Comparison of ENCODE assay signal across 13 cellular contexts in the genomic region with DNA sequence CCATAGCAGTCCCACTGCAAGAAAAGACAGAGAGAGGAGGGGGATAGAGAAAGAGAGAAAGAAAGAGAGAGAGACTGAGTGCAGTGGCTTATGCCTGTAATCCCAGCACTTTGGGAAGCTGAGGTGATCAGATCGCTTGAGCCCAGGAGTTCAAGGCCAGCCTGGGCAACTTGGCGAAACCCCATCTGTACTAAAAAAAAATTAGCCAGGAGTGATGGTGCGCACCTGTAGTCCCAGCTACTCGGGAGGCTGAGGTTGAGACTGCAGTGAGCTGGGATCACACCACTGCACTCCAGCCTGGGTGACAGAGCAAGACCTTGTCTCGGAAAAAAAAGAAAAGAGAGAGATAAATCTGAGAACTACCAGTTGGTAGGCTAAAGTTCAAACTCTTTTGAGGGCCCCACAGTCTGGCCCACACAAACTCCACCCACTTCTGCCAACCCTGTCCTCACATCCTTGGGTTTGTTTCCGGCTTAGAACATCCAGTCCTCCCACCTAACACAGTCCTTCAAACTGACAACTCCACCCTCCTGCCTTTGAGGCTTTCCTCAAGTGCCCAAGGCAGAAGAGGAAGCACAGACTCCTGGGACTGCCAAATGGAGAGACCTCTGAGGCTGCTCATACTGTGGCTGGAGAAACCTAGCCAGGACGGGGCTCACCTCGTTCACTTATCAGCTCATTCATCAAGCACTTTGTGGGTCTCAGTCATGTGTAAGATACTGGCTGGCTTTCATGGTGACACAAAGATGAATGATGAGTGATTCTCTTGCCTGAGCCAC. TPM values are rescaled to one million over a fixed set of nuclear protein-coding genes. Genes with fewer than 3 reads are reported as not detected.
DNase-seq lines count a peak whose midpoint lies in the region; ATAC-seq and TF ChIP-seq lines count a peak whose summit lies in the region.
"Had no signal": no experiment of that assay in that cellular context is flagged by ENCODE, and none has a peak within 500 bp of the region (broad histone marks: within the 10 kb centered on the region; RNA-seq: fewer than 3 reads in every experiment).

No MANE protein-coding gene starts in this region.

- TF ChIP-seq CTCF in nephron progenitor cell (IDR thresholded peaks at IDR 0.05) (no peak), sigmoid colon (IDR thresholded peaks at IDR 0.05) (no peak)

- H3K27me3 ChIP-seq in sigmoid colon, result no peaks in the 10 kb centered on the region
- H3K27me3 ChIP-seq: SJCRH30 had no signal

- no peak for DNase-seq in activated CD4-positive, CD25-positive, alpha-beta regulatory T cell (lab: John Stamatoyannopoulos, UW)
- no peak for DNase-seq in activated T-helper 2 cell treated with anti-CD3 and anti-CD28 coated beads, Interferon-gamma antibody, Interleukin-2, Interleukin-4, amounts not matched to agents 10 μg/mL and 5 μg/mL and 100 μg/mL, durations not matched to agents 14 hours and 24 hours and 36 hours (ENCODE audit: low spot score)
- DNase-seq in nephron progenitor cell (no peak), sigmoid colon (no peak), NCI-H2107 treated with DMSO at 0.1 percent for 48 hours (lab: John Stamatoyannopoulos, UW; ENCODE audit: unreplicated experiment) (no peak)
- DNase-seq in stimulated activated CD4-positive, alpha-beta T cell treated with anti-CD3 and anti-CD28 coated beads, Interleukin-12 subunit alpha, Interleukin-12 subunit beta, amount 100 ng/mL, for 4 hours, result no peak
- DNase-seq: MM.1S, NCI-H2171 treated with DMSO at 0.1 percent for 48 hours, SJCRH30 had no signal

- peaks cover 12% of the 10 kb centered on the region for H3K4me1 Mint-ChIP-seq in activated T-helper 2 cell treated with anti-CD3 and anti-CD28 coated beads, Interferon-gamma antibody, Interleukin-2, Interleukin-4, amounts not matched to agents 10 μg/mL and 5 μg/mL and 100 μg/mL, durations not matched to agents 14 hours and 24 hours and 36 hours (ENCODE audit: low read depth)
- peaks cover 12% of the 10 kb centered on the region for H3K4me1 Mint-ChIP-seq in nephron progenitor cell

- intact Hi-C loops in activated T-helper 2 cell treated with anti-CD3 and anti-CD28 coated beads, Interferon-gamma antibody, Interleukin-2, Interleukin-4, amounts not matched to agents 10 μg/mL and 5 μg/mL and 100 μg/mL, durations not matched to agents 14 hours and 24 hours and 36 hours (cut with micrococcal nuclease), result no loop called here
- intact Hi-C loops in sigmoid colon (cut with DNase I), result no loop called here

- TF ChIP-seq POLR2A in sigmoid colon (IDR thresholded peaks at IDR 0.05), result no peak

- H3K36me3 ChIP-seq in KOPT-K1 (ENCODE audit: insufficient read depth, low read length) (peaks cover 32% of the 10 kb centered on the region; the same call in 1 of the 2 replicates), sigmoid colon (no peaks in the 10 kb centered on the region)

- 75 to 77% methylated on average over 8 of the region's 8 CpGs for WGBS in sigmoid colon, 2 donors

- H3K9me3 ChIP-seq in KOPT-K1 (ENCODE audit: insufficient read depth, low read length, poor library complexity, severe bottlenecking) (no peaks in the 10 kb centered on the region), sigmoid colon (no peaks in the 10 kb centered on the region)
- H3K9me3 ChIP-seq: SJCRH30 had no signal

- H3K27ac Mint-ChIP-seq in activated T-helper 2 cell treated with anti-CD3 and anti-CD28 coated beads, Interferon-gamma antibody, Interleukin-2, Interleukin-4, amounts not matched to agents 10 μg/mL and 5 μg/mL and 100 μg/mL, durations not matched to agents 14 hours and 24 hours and 36 hours, result peak overlapping the region; percentile 62
- peak overlapping the region; percentile 67 for H3K27ac Mint-ChIP-seq in nephron progenitor cell

- TF ChIP-seq EP300 in sigmoid colon (IDR thresholded peaks at IDR 0.05), result no peak

- H3K9me3 Mint-ChIP-seq in activated T-helper 2 cell treated with anti-CD3 and anti-CD28 coated beads, Interferon-gamma antibody, Interleukin-2, Interleukin-4, amounts not matched to agents 10 μg/mL and 5 μg/mL and 100 μg/mL, durations not matched to agents 14 hours and 24 hours and 36 hours, result no peaks in the 10 kb centered on the region
- no peaks in the 10 kb centered on the region for H3K9me3 Mint-ChIP-seq in nephron progenitor cell

- H3K27ac ChIP-seq in KOPT-K1 (ENCODE audit: low read depth, low read length, poor library complexity, severe bottlenecking) (peak overlapping the region; percentile 63), sigmoid colon (no peak overlapping the region)
- H3K27ac ChIP-seq: SJCRH30, VCaP had no signal

- no peak overlapping the region for H3K4me3 ChIP-seq in sigmoid colon
- H3K4me3 ChIP-seq: SJCRH30 had no signal

- H3K4me1 ChIP-seq in sigmoid colon, result no peaks in the 10 kb centered on the region

- H3K27me3 Mint-ChIP-seq in activated T-helper 2 cell treated with anti-CD3 and anti-CD28 coated beads, Interferon-gamma antibody, Interleukin-2, Interleukin-4, amounts not matched to agents 10 μg/mL and 5 μg/mL and 100 μg/mL, durations not matched to agents 14 hours and 24 hours and 36 hours (ENCODE audit: low read depth), result no peaks in the 10 kb centered on the region
- H3K27me3 Mint-ChIP-seq in nephron progenitor cell (ENCODE audit: low read depth, poor library complexity), result peaks cover 7% of the 10 kb centered on the region

- peak; percentile 11 to 19 for ATAC-seq in activated CD4-positive, CD25-positive, alpha-beta regulatory T cell treated with anti-CD3 and anti-CD28 coated beads, Interleukin-2, amount 50 U/mL, for 24 hours
- ATAC-seq: HCT116 had no signal

- H3K36me3 Mint-ChIP-seq in activated T-helper 2 cell treated with anti-CD3 and anti-CD28 coated beads, Interferon-gamma antibody, Interleukin-2, Interleukin-4, amounts not matched to agents 10 μg/mL and 5 μg/mL and 100 μg/mL, durations not matched to agents 14 hours and 24 hours and 36 hours (ENCODE audit: low read depth), result peaks cover 12% of the 10 kb centered on the region
- no peaks in the 10 kb centered on the region for H3K36me3 Mint-ChIP-seq in nephron progenitor cell (ENCODE audit: low read depth)

- no peak overlapping the region for H3K4me3 Mint-ChIP-seq in activated T-helper 2 cell treated with anti-CD3 and anti-CD28 coated beads, Interferon-gamma antibody, Interleukin-2, Interleukin-4, amounts not matched to agents 10 μg/mL and 5 μg/mL and 100 μg/mL, durations not matched to agents 14 hours and 24 hours and 36 hours (ENCODE audit: low read depth)
- no peak overlapping the region for H3K4me3 Mint-ChIP-seq in nephron progenitor cell

RNA-seq across cellular contexts. Expression of a gene that starts 20.1 kb away (rescaled TPM):
- 0.50 and 0.51 TPM in 2 replicates for total RNA-seq in activated T-helper 2 cell treated with anti-CD3 and anti-CD28 coated beads, Interferon-gamma antibody, Interleukin-2, Interleukin-4, amounts not matched to agents 10 μg/mL and 5 μg/mL and 100 μg/mL, durations not matched to agents 14 hours and 24 hours and 36 hours
- 1 to 10 TPM in 1 of 4 donors, under 1 TPM in 3; 0.27 to 1.2 (median 0.46) TPM for total RNA-seq in sigmoid colon
- 1 to 10 TPM in 1 of 3 donors, not detected in 2; 1.2 TPM for polyA plus RNA-seq in sigmoid colon

RNA-seq across cellular contexts. Expression of a gene that starts 35.6 kb away (rescaled TPM):
- 31.8 and 32.6 TPM in 2 replicates for total RNA-seq in activated T-helper 2 cell treated with anti-CD3 and anti-CD28 coated beads, Interferon-gamma antibody, Interleukin-2, Interleukin-4, amounts not matched to agents 10 μg/mL and 5 μg/mL and 100 μg/mL, durations not matched to agents 14 hours and 24 hours and 36 hours
- total RNA-seq in sigmoid colon, result 10 to 100 TPM; 11.7 to 26.3 (median 14.3) TPM
- 10 to 100 TPM in 1 of 3 donors, 1 to 10 TPM in 2; 3.6 to 14.3 (median 4.2) TPM for polyA plus RNA-seq in sigmoid colon

RNA-seq across cellular contexts. Expression of a gene that starts 36.0 kb away (rescaled TPM):
- 40.9 and 46.5 TPM in 2 replicates for total RNA-seq in activated T-helper 2 cell treated with anti-CD3 and anti-CD28 coated beads, Interferon-gamma antibody, Interleukin-2, Interleukin-4, amounts not matched to agents 10 μg/mL and 5 μg/mL and 100 μg/mL, durations not matched to agents 14 hours and 24 hours and 36 hours
- 10 to 100 TPM; 24.8 to 50.4 (median 34.8) TPM for total RNA-seq in sigmoid colon
- 10 to 100 TPM in 2 of 3 donors, 1 to 10 TPM in 1; 8.3 to 36.9 (median 10.2) TPM for polyA plus RNA-seq in sigmoid colon

RNA-seq across cellular contexts. Expression of a gene that starts 48.1 kb away (rescaled TPM):
- 123 and 124 TPM in 2 replicates for total RNA-seq in activated T-helper 2 cell treated with anti-CD3 and anti-CD28 coated beads, Interferon-gamma antibody, Interleukin-2, Interleukin-4, amounts not matched to agents 10 μg/mL and 5 μg/mL and 100 μg/mL, durations not matched to agents 14 hours and 24 hours and 36 hours
- 10 to 100 TPM; 29.3 to 34.2 (median 31.0) TPM for total RNA-seq in sigmoid colon
- 10 to 100 TPM; 29.4 to 66.5 (median 37.2) TPM for polyA plus RNA-seq in sigmoid colon
